In the genomic region with DNA sequence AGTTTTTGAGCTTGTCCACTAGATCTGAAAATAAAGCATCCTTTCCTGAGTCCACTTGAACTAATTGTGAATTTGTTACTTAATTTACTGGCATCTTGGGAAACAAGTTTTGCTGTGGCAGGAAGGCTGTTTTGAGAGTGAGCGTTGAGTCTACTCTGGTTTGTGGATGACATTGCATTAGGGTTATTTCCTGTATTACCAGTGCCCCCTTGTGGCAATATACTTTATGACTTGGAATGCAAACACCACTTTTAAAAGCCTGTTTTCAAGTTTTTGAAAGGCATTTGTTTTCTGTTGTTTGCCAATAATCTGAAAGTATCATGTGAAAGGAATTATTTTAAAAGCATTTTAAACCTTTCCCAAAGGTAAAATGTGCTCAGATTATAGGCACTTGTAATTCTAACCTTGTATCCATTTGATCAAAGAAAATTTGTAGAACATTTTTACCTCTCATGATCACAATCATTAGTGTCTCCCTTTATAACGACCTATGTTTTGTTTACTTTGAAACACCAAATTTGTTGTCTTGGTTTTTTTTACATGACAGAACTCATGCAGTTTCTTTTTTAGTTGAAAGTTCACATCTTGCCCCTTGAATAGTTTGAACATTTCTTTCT, we compare ENCODE assay signal across 8 cellular contexts. TPM values are rescaled to one million over a fixed set of nuclear protein-coding genes. Genes with fewer than 3 reads are reported as not detected.
A peak's percentile ranks its signal among the peaks of the same experiment; 100 is the strongest.
DNase-seq lines count a peak whose midpoint lies in the region; ATAC-seq and TF ChIP-seq lines count a peak whose summit lies in the region.

No MANE protein-coding gene starts in this region.

- H3K27me3 Mint-ChIP-seq in immature natural killer cell (ENCODE audit: low read depth in 3 of 3): peaks cover 0 to 6% (median 0%) of the 10 kb centered on the region in 3 donors

- H3K36me3 Mint-ChIP-seq in immature natural killer cell: no peaks in the 10 kb centered on the region

- no peaks in the 10 kb centered on the region for H3K27me3 ChIP-seq in brain microvascular endothelial cell (replicated peaks)

- H3K9me3 Mint-ChIP-seq in immature natural killer cell: no peaks in the 10 kb centered on the region

- in situ Hi-C loops in brain microvascular endothelial cell (cut with HindIII; ENCODE audit: low pct_ligation_motif_present, low sequenced_read_pairs): loop anchor here (25.0 kb wide), 1 partner anchor 151 kb away; no protein-coding TSS in a partner anchor

- no peak overlapping the region for H3K27ac ChIP-seq in brain microvascular endothelial cell

- H3K4me3 Mint-ChIP-seq in immature natural killer cell: no peak overlapping the region

- peak; percentile 93 for ATAC-seq in GM19328 (IDR thresholded peaks at IDR 0.05; ENCODE audit: unreplicated experiment)
- peak; percentile 90 for ATAC-seq in HG03280 (IDR thresholded peaks at IDR 0.05; ENCODE audit: unreplicated experiment)

- H3K4me1 Mint-ChIP-seq in immature natural killer cell: peaks cover 0 to 2% of the 10 kb centered on the region in 2 donors

- H3K27ac Mint-ChIP-seq in immature natural killer cell: peak overlapping the region in 1 of 6 donors; percentile 41

- no peaks in the 10 kb centered on the region for H3K36me3 ChIP-seq in brain microvascular endothelial cell (replicated peaks)

- DNase-seq in SIG-M5 treated with dmso at 0.1 percent for 504 hours (lab: John Stamatoyannopoulos, UW; ENCODE audit: unreplicated experiment): peak; percentile 75
- DNase-seq in SIG-M5 (lab: John Stamatoyannopoulos, UW): no peak
- peak; percentile 12 to 66 for DNase-seq in NOMO-1 (lab: John Stamatoyannopoulos, UW; ENCODE audit: unreplicated experiment in 2 of 2)
- DNase-seq in brain microvascular endothelial cell: peak; percentile 76
- peak; percentile 43 to 57 (median 52) for DNase-seq in immature natural killer cell
- peak in 5 of 6 experiments; percentile 1 to 74 (median 54) for DNase-seq in stimulated activated naive CD4-positive, alpha-beta T cell (lab: John Stamatoyannopoulos, UW)

- no peak overlapping the region for H3K4me3 ChIP-seq in brain microvascular endothelial cell (ENCODE audit: low read depth, low read length)

- TF ChIP-seq CTCF in brain microvascular endothelial cell (IDR thresholded peaks at IDR 0.05; ENCODE audit: low read depth, low read length, missing control alignments): peak; percentile 61

RNA-seq across cellular contexts. Expression of a gene that starts 18.0 kb away (rescaled TPM):
- polyA plus RNA-seq in immature natural killer cell: 1 to 10 TPM; 4.0 to 4.9 (median 4.9) TPM
